9 cellular contexts compared by ENCODE assay signal in genomic region chr14:62162998-62163589, GRCh38.
DNase-seq lines count a peak whose midpoint lies in the region; ATAC-seq and TF ChIP-seq lines count a peak whose summit lies in the region.
"Had no signal": no experiment of that assay in that cellular context is flagged by ENCODE, and none has a peak within 500 bp of the region (broad histone marks: within the 10 kb centered on the region; RNA-seq: fewer than 3 reads in every experiment).

No MANE protein-coding gene starts in this region.

- no peaks in the 10 kb centered on the region for H3K36me3 ChIP-seq in PC-9 (ENCODE audit: low read depth)
- no peaks in the 10 kb centered on the region for H3K36me3 ChIP-seq in effector memory CD4-positive, alpha-beta T cell (ENCODE audit: control insufficient read depth, insufficient read depth, low read length)
- H3K36me3 ChIP-seq: SJSA1 had no signal

- H3K27ac ChIP-seq in PC-9, result no peak overlapping the region
- H3K27ac ChIP-seq in effector memory CD4-positive, alpha-beta T cell (ENCODE audit: insufficient read depth, low read length, poor library complexity, severe bottlenecking), result no peak overlapping the region
- H3K27ac ChIP-seq: SJSA1 had no signal

- DNase-seq in COR-L47 (lab: John Stamatoyannopoulos, UW) (peak; percentile 47), PC-9 (peak; percentile 37 to 47), epithelial cell of proximal tubule (ENCODE audit: low read depth) (peak; percentile 10), mucosa of gallbladder (ENCODE audit: low spot score) (peak; percentile 15)
- peak; percentile 35 for DNase-seq in Jurkat, Clone E6-1 (ENCODE audit: low read depth, low spot score)
- DNase-seq in effector memory CD4-positive, alpha-beta T cell, result no peak

- BruUV-seq in PC-9 (replicated peaks; lab: Mats Ljungman, UMichigan), result no TSS peak

- POLR2A ChIA-PET in PC-9 (lab: Charles Lee; ENCODE audit: unreplicated experiment), result interaction anchor here (0.6 kb wide), 1 partner anchor 1380 kb away, joined by 3 read pairs; the partner anchor contains the start of gene PPP2R5E

- no peak overlapping the region for H3K4me3 ChIP-seq in Jurkat, Clone E6-1 (ENCODE audit: low read length)
- H3K4me3 ChIP-seq in PC-9 (no peak overlapping the region), epithelial cell of proximal tubule (ENCODE audit: low read depth, low read length) (no peak overlapping the region)
- H3K4me3 ChIP-seq in effector memory CD4-positive, alpha-beta T cell (ENCODE audit: insufficient read depth, low read depth, low read length, poor library complexity, severe bottlenecking), result no peak overlapping the region
- H3K4me3 ChIP-seq: SJSA1 had no signal

- intact Hi-C loops in PC-9 (cut with micrococcal nuclease; ENCODE audit: unreplicated experiment), result loop anchor here (1.0 to 5.0 kb wide), 5 partner anchors 874 to 1204 kb away; no protein-coding TSS in a partner anchor

- no peaks in the 10 kb centered on the region for H3F3A ChIP-seq in PC-9 (ENCODE audit: insufficient read depth, low read depth)

- H3K9me2 ChIP-seq in PC-9 (ENCODE audit: insufficient read depth), result no peaks in the 10 kb centered on the region

- CTCF ChIA-PET in PC-9 (lab: Charles Lee), result interaction anchor here (0.6 kb wide), 1 partner anchor 208 kb away, joined by 3 read pairs; no protein-coding TSS in a partner anchor

- no peaks in the 10 kb centered on the region for H3K4me1 ChIP-seq in PC-9 (replicated peaks; ENCODE audit: insufficient read depth)
- H3K4me1 ChIP-seq in effector memory CD4-positive, alpha-beta T cell (ENCODE audit: control insufficient read depth, insufficient read depth, low read length, poor library complexity, severe bottlenecking), result no peaks in the 10 kb centered on the region
- H3K4me1 ChIP-seq: SJSA1 had no signal

- H3K27me3 ChIP-seq in PC-9 (ENCODE audit: insufficient read depth, low read depth), result peaks cover 8% of the 10 kb centered on the region; the same call in 1 of the 2 replicates
- H3K27me3 ChIP-seq in effector memory CD4-positive, alpha-beta T cell (replicated peaks; ENCODE audit: control insufficient read depth, insufficient read depth, low read length, poor library complexity, severe bottlenecking), result no peaks in the 10 kb centered on the region
- H3K27me3 ChIP-seq: SJSA1 had no signal

- H2AFZ ChIP-seq in PC-9, result no peak overlapping the region

- no peak overlapping the region for H3K4me2 ChIP-seq in PC-9

- no peaks in the 10 kb centered on the region for H3K9me3 ChIP-seq in PC-9 (ENCODE audit: insufficient read depth, low read depth)
- H3K9me3 ChIP-seq in effector memory CD4-positive, alpha-beta T cell (ENCODE audit: control insufficient read depth, low read length), result no peaks in the 10 kb centered on the region
- H3K9me3 ChIP-seq: SJSA1 had no signal

- no peaks in the 10 kb centered on the region for H4K20me1 ChIP-seq in PC-9 (ENCODE audit: insufficient read depth)

- peak; percentile 89 for TF ChIP-seq CTCF in PC-9 (conservative IDR thresholded peaks at IDR 0.05)
- TF ChIP-seq CTCF in epithelial cell of proximal tubule (conservative IDR thresholded peaks at IDR 0.05; ENCODE audit: low read depth, low read length), result peak; percentile 92

- ATAC-seq in GM18861 (IDR thresholded peaks at IDR 0.05; ENCODE audit: unreplicated experiment) (peak; percentile 59), GM21737 (IDR thresholded peaks at IDR 0.05; ENCODE audit: unreplicated experiment) (no peak)

- no peaks in the 10 kb centered on the region for H3K79me2 ChIP-seq in PC-9 (ENCODE audit: low read depth)

Comparison
In these comparisons a context has a peak if more than half of its experiments do, and no peak if none do; other contexts are left out.
1. DNase-seq: peak in COR-L47 (single experiment), Jurkat, Clone E6-1 (single experiment), PC-9 (2 of 2), epithelial cell of proximal tubule (single experiment) and mucosa of gallbladder (single experiment); none in effector memory CD4-positive, alpha-beta T cell (0 of 3).